In the genomic region with DNA sequence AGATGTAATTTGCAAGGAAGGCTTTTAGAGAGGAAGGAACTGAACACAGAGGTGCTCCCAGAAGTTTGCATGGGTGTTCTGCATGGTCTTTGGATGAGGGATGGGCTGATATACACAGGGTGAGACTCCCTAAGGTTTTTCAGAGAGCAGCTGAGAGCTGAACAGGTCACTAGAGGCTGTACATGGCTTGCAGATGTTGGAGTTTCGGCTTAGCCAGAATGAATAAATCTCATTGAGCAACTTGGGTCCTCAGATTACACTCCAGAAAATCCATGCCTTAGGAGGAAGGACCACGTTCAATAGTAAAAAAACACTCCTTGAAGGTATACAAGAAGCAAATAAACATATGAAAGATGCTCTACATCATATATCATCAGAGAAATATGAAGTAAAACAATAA, we compare ENCODE assay signal across 26 cellular contexts. TPM values are rescaled to one million over a fixed set of nuclear protein-coding genes. Genes with fewer than 3 reads are reported as not detected.
A peak's percentile ranks its signal among the peaks of the same experiment; 100 is the strongest.
DNase-seq lines count a peak whose midpoint lies in the region; ATAC-seq and TF ChIP-seq lines count a peak whose summit lies in the region.
"Had no signal": no experiment of that assay in that cellular context is flagged by ENCODE, and none has a peak within 500 bp of the region (broad histone marks: within the 10 kb centered on the region; RNA-seq: fewer than 3 reads in every experiment).

No MANE protein-coding gene starts in this region.

- H3K27ac Mint-ChIP-seq in activated naive CD4-positive, alpha-beta T cell treated with anti-CD3 and anti-CD28 coated beads, Interleukin-2, amount 50 U/mL, for 72 hours: no peak overlapping the region

- H3K9me3 ChIP-seq in Karpas-422 (ENCODE audit: low read length): no peaks in the 10 kb centered on the region
- no peaks in the 10 kb centered on the region for H3K9me3 ChIP-seq in prostate gland
- H3K9me3 ChIP-seq: SJSA1 had no signal

- no peak overlapping the region for H3K4me2 ChIP-seq in Karpas-422 (ENCODE audit: low read depth, low read length, poor library complexity, severe bottlenecking)

- TF ChIP-seq POLR2A in prostate gland (IDR thresholded peaks at IDR 0.05): no peak

- 0 out of 2 replicates have a peak overlapping the region, but pooled peaks have one; percentile 23 for H2AFZ ChIP-seq in Karpas-422 (ENCODE audit: low read length)

- no peaks in the 10 kb centered on the region for H3K27me3 ChIP-seq in Karpas-422 (ENCODE audit: low read length)
- no peaks in the 10 kb centered on the region for H3K27me3 ChIP-seq in prostate gland (replicated peaks; ENCODE audit: insufficient read depth)
- H3K27me3 ChIP-seq: SJSA1 had no signal

- H4K20me1 ChIP-seq in Karpas-422 (ENCODE audit: insufficient read depth, low read depth, low read length): no peaks in the 10 kb centered on the region

- no peaks in the 10 kb centered on the region for H3K9me3 Mint-ChIP-seq in activated naive CD4-positive, alpha-beta T cell treated with anti-CD3 and anti-CD28 coated beads, Interleukin-2, amount 50 U/mL, for 72 hours
- H3K9me3 Mint-ChIP-seq: CD4-positive, alpha-beta memory T cell had no signal

- H3K27ac ChIP-seq in Karpas-422 (ENCODE audit: low read length) (no peak overlapping the region), prostate gland (no peak overlapping the region)
- H3K27ac ChIP-seq: HL-60, SJSA1 had no signal

- no peaks in the 10 kb centered on the region for H3K79me2 ChIP-seq in Karpas-422 (ENCODE audit: low read length)

- peak; percentile 4 for TF ChIP-seq CTCF in AG09319 (IDR thresholded peaks at IDR 0.05; ENCODE audit: low read depth, low read length)
- no peak for TF ChIP-seq CTCF in fibroblast of villous mesenchyme (IDR thresholded peaks at IDR 0.05; ENCODE audit: insufficient read depth, low read depth, low read length)
- TF ChIP-seq CTCF in prostate gland (IDR thresholded peaks at IDR 0.05): no peak

- H3K36me3 ChIP-seq in Karpas-422 (ENCODE audit: insufficient read depth, low read length) (no peaks in the 10 kb centered on the region), prostate gland (no peaks in the 10 kb centered on the region)
- H3K36me3 ChIP-seq: SJSA1 had no signal

- WGBS in prostate gland: 61% methylated on average over 2 of the region's 2 CpGs

- ATAC-seq in HG02885 (IDR thresholded peaks at IDR 0.05; ENCODE audit: poor library complexity, unreplicated experiment) (no peak), GM19023 (IDR thresholded peaks at IDR 0.05; ENCODE audit: unreplicated experiment) (no peak)
- no peak for ATAC-seq in activated naive CD4-positive, alpha-beta T cell treated with anti-CD3 and anti-CD28 coated beads, Interleukin-2, amount 50 U/mL, for 72 hours
- ATAC-seq: GM12878, PC-3 had no signal

- H3K9ac ChIP-seq in Karpas-422 (ENCODE audit: low read length): no peak overlapping the region

- intact Hi-C loops in prostate gland (cut with DNase I): no loop called here

- H3K4me3 ChIP-seq in Karpas-422 (ENCODE audit: low read length) (no peak overlapping the region), fibroblast of villous mesenchyme (ENCODE audit: low read depth, low read length) (no peak overlapping the region), prostate gland (no peak overlapping the region)
- H3K4me3 ChIP-seq: GM12878, SJSA1 had no signal

- DNase-seq in AG08395 (ENCODE audit: low spot score) (peak; percentile 19), AG09319 (ENCODE audit: extremely low read depth, low read depth) (no peak), Karpas-422 (no peak), fibroblast of villous mesenchyme (ENCODE audit: low read depth) (peak; percentile 57), prostate gland (ENCODE audit: low spot score) (no peak)
- no peak for DNase-seq in activated naive CD4-positive, alpha-beta T cell treated with anti-CD3 and anti-CD28 coated beads, Interleukin-2, amount 50 U/mL, for 72 hours (ENCODE audit: low spot score in 2 of 2)
- DNase-seq: C1 segment of cervical spinal cord; CD4-positive, alpha-beta memory T cell; COR-L47; GDM1; NCI-H1092 treated with DMSO at 0.1 percent for 48 hours; NCI-H1436 treated with DMSO at 0.1 percent for 48 hours; NCI-H187 treated with DMSO at 0.1 percent for 48 hours; NCI-H2171 treated with DMSO at 0.1 percent for 48 hours; NCI-H345; NCI-H510A treated with DMSO at 0.1 percent for 48 hours; NCI-H748 treated with DMSO at 0.1 percent for 48 hours; NK-92 treated with Interleukin-12 subunit alpha and Interleukin-12 subunit beta, amount 100 ng/mL, for 24 hours; PC-3 had no signal

- peaks cover 28% of the 10 kb centered on the region for H3K4me1 ChIP-seq in Karpas-422 (ENCODE audit: low read length)
- H3K4me1 ChIP-seq in prostate gland (replicated peaks): no peaks in the 10 kb centered on the region

- no peaks in the 10 kb centered on the region for H3K36me3 Mint-ChIP-seq in activated naive CD4-positive, alpha-beta T cell treated with anti-CD3 and anti-CD28 coated beads, Interleukin-2, amount 50 U/mL, for 72 hours
- H3K36me3 Mint-ChIP-seq: CD4-positive, alpha-beta memory T cell had no signal

- no peaks in the 10 kb centered on the region for H3K9me2 ChIP-seq in Karpas-422 (replicated peaks; ENCODE audit: insufficient read depth, low read length)

RNA-seq across cellular contexts. Expression of a gene that starts 7.5 kb away (rescaled TPM):
- 16.4 and 19.6 TPM in 2 replicates for total RNA-seq in Karpas-422 (2014; rRNA removed; shearing (Covaris generic); ENCODE audit: low replicate concordance)
- total RNA-seq in fibroblast of villous mesenchyme: 79.9 and 95.0 TPM in 2 replicates
- 10 to 100 TPM in 1 of 2 donors, 1 to 10 TPM in 1; 3.4 to 12.4 TPM for total RNA-seq in prostate gland
- total RNA-seq in activated naive CD4-positive, alpha-beta T cell treated with anti-CD3 and anti-CD28 coated beads, Interleukin-2, amount 50 U/mL, for 72 hours: under 1 TPM in 1 of 2 donors, not detected in 1; 0.10 TPM
- total RNA-seq: A673; CD4-positive, alpha-beta memory T cell had no signal

RNA-seq across cellular contexts. Expression of a gene that starts 37.0 kb away (rescaled TPM):
- total RNA-seq in Karpas-422 (2014; rRNA removed; shearing (Covaris generic); ENCODE audit: low replicate concordance): 3.7 and 6.0 TPM in 2 replicates
- not detected in 2 replicates for total RNA-seq in fibroblast of villous mesenchyme
- total RNA-seq in prostate gland: 1 to 10 TPM in 1 of 2 donors, not detected in 1; 4.3 TPM
- total RNA-seq in activated naive CD4-positive, alpha-beta T cell treated with anti-CD3 and anti-CD28 coated beads, Interleukin-2, amount 50 U/mL, for 72 hours: not detected
- total RNA-seq: A673; CD4-positive, alpha-beta memory T cell; M059J had no signal

RNA-seq across cellular contexts. Expression of a gene that starts 57.0 kb away (rescaled TPM):
- 81.7 and 146 TPM in 2 replicates for total RNA-seq in Karpas-422 (2014; rRNA removed; shearing (Covaris generic); ENCODE audit: low replicate concordance)
- total RNA-seq in fibroblast of villous mesenchyme (95.0 and 130 TPM in 2 replicates), prostate gland (10 to 100 TPM; 32.2 to 76.9 TPM)
- 100 to 1,000 TPM; 134 to 146 TPM for total RNA-seq in activated naive CD4-positive, alpha-beta T cell treated with anti-CD3 and anti-CD28 coated beads, Interleukin-2, amount 50 U/mL, for 72 hours

Comparison
In these comparisons a context has a peak if more than half of its experiments do, and no peak if none do; other contexts are left out.
1. DNase-seq: peak in AG08395 (single experiment) and fibroblast of villous mesenchyme (single experiment); none in AG09319 (single experiment), Karpas-422 (single experiment), prostate gland (single experiment) and activated naive CD4-positive, alpha-beta T cell treated with anti-CD3 and anti-CD28 coated beads, Interleukin-2, amount 50 U/mL, for 72 hours (0 of 2).